18 cellular contexts compared by ENCODE assay signal in genomic region chr16:3550851-3551847, GRCh38. TPM values are rescaled to one million over a fixed set of nuclear protein-coding genes. Genes with fewer than 3 reads are reported as not detected.
"Had no signal": no experiment of that assay in that cellular context is flagged by ENCODE, and none has a peak within 500 bp of the region (broad histone marks: within the 10 kb centered on the region; RNA-seq: fewer than 3 reads in every experiment).

No MANE protein-coding gene starts in this region.

- H3K4me1 Mint-ChIP-seq: brain, nephron had no signal

- H3K9me3 Mint-ChIP-seq: activated T-helper 2 cell treated with anti-CD3 and anti-CD28 coated beads, Interferon-gamma antibody, Interleukin-2, Interleukin-4, amounts not matched to agents 10 μg/mL and 5 μg/mL and 100 μg/mL, durations not matched to agents 14 hours and 24 hours and 36 hours; brain; nephron had no signal

- H3K27me3 Mint-ChIP-seq: brain; stimulated activated naive B cell treated with anti-CD40 and anti-IgM and Interleukin-4, amounts not matched to agents 10 μg/mL and 1 μg/mL and 100 μg/mL, for 72 hours had no signal

- H3K4me1 ChIP-seq: tibial nerve had no signal

- H3K4me3 Mint-ChIP-seq: brain; nephron; stimulated activated naive B cell treated with anti-CD40 and anti-IgM and Interleukin-4, amounts not matched to agents 10 μg/mL and 1 μg/mL and 100 μg/mL, for 72 hours had no signal

- H3K36me3 Mint-ChIP-seq: brain had no signal

- H3K4me3 ChIP-seq: gastrocnemius medialis, heart right ventricle, lung, tibial nerve had no signal

- DNase-seq: activated CD4-positive, alpha-beta T cell treated with anti-CD3 and anti-CD28 coated beads for 4 hours; activated naive CD4-positive, alpha-beta T cell treated with anti-CD3 and anti-CD28 coated beads, Interleukin-2, amount 50 U/mL, for 16 hours; dermis blood vessel endothelial cell; erythroblast; gastrocnemius medialis; heart right ventricle; nucleus accumbens; retina; stimulated activated naive B cell treated with anti-CD40 and anti-IgM and Interleukin-4, amounts not matched to agents 10 μg/mL and 1 μg/mL and 100 μg/mL, for 72 hours; substantia nigra; WERI-Rb-1 had no signal

- ATAC-seq: gastrocnemius medialis; heart right ventricle; stimulated activated naive B cell treated with anti-CD40 and anti-IgM and Interleukin-4, amounts not matched to agents 10 μg/mL and 1 μg/mL and 100 μg/mL, for 72 hours had no signal

- H3K27ac Mint-ChIP-seq: activated T-helper 2 cell treated with anti-CD3 and anti-CD28 coated beads, Interferon-gamma antibody, Interleukin-2, Interleukin-4, amounts not matched to agents 10 μg/mL and 5 μg/mL and 100 μg/mL, durations not matched to agents 14 hours and 24 hours and 36 hours; brain; nephron had no signal

- H3K9me3 ChIP-seq: gastrocnemius medialis, heart right ventricle, tibial nerve had no signal

- H3K27ac ChIP-seq: gastrocnemius medialis, heart right ventricle, tibial nerve, WERI-Rb-1 had no signal

- H3K36me3 ChIP-seq: gastrocnemius medialis, WERI-Rb-1 had no signal

RNA-seq across cellular contexts. Expression of gene C16orf90, which starts 55.9 kb away (rescaled TPM):
- total RNA-seq: activated T-helper 2 cell treated with anti-CD3 and anti-CD28 coated beads, Interferon-gamma antibody, Interleukin-2, Interleukin-4, amounts not matched to agents 10 μg/mL and 5 μg/mL and 100 μg/mL, durations not matched to agents 14 hours and 24 hours and 36 hours; cerebellum; dermis blood vessel endothelial cell; gastrocnemius medialis; heart right ventricle; lung; mononuclear cell; tibial nerve had no signal
- polyA plus RNA-seq: heart right ventricle, lung had no signal
